In genomic region chrX:125326599-125326998, GRCh38 we compare ENCODE assay signal across 39 cellular contexts. TPM values are rescaled to one million over a fixed set of nuclear protein-coding genes. Genes with fewer than 3 reads are reported as not detected.
"Had no signal": no experiment of that assay in that cellular context is flagged by ENCODE, and none has a peak within 500 bp of the region (broad histone marks: within the 10 kb centered on the region; RNA-seq: fewer than 3 reads in every experiment).

No MANE protein-coding gene starts in this region.

- H3K9me3 ChIP-seq: MG63 had no signal

- DNase-seq: Karpas-422, Kasumi-1, MG63, MM.1S, MV-4-11, NCI-H1048, NCI-H1092, NCI-H1092 treated with DMSO at 0.1 percent for 48 hours, NCI-H1105, NCI-H1105 treated with DMSO at 0.1 percent for 48 hours, NCI-H1417, NCI-H1417 treated with DMSO at 0.1 percent for 48 hours, NCI-H1436, NCI-H1436 treated with DMSO at 0.1 percent for 48 hours, NCI-H146, NCI-H1694, NCI-H1694 treated with DMSO at 0.1 percent for 48 hours, NCI-H187, NCI-H187 treated with DMSO at 0.1 percent for 48 hours, NCI-H1930, NCI-H2029, NCI-H2029 treated with DMSO at 0.1 percent for 48 hours, NCI-H2081, NCI-H2081 treated with DMSO at 0.1 percent for 48 hours, NCI-H2107, NCI-H2171, NCI-H2171 treated with DMSO at 0.1 percent for 48 hours, NCI-H2227 treated with DMSO at 0.1 percent for 48 hours, NCI-H226, NCI-H345, NCI-H446, NCI-H446 treated with DMSO at 0.1 percent for 48 hours, NCI-H510A, NCI-H510A treated with DMSO at 0.1 percent for 48 hours had no signal

- H3K4me2 ChIP-seq: KMS-11 had no signal

- H3K4me3 ChIP-seq: MG63 had no signal

- H3K27me3 ChIP-seq: MG63 had no signal

- H3K27ac ChIP-seq: KMS-11 had no signal

- H3K9ac ChIP-seq: KMS-11 had no signal

- H3K36me3 ChIP-seq: MG63 had no signal

RNA-seq across cellular contexts. Expression of gene TEX13C, which starts 6.9 kb away (rescaled TPM):
- total RNA-seq: LHCN-M2, M059J, MCF 10A, NCI-H460 had no signal
